Comparison of ENCODE assay signal across 1 cellular context in genomic region chr3:151946606-151947005, GRCh38.
TF ChIP-seq lines count a peak whose summit lies in the region.

No MANE protein-coding gene starts in this region.

TF ChIP-seq in GM23338, 12 proteins besides CTCF, POLR2A, EP300 and RAD21 (continued from another document):
- TF ChIP-seq ZNF462 (CRISPR knock-in tag; IDR thresholded peaks at IDR 0.05) (no peak), JUNB (IDR thresholded peaks at IDR 0.05; ENCODE audit: unreplicated experiment) (no peak), CREB1 (CRISPR knock-in tag; IDR thresholded peaks at IDR 0.05; ENCODE audit: low read depth) (no peak), POLR2AphosphoS5 (IDR thresholded peaks at IDR 0.05; ENCODE audit: low read depth) (no peak), ZNF331 (CRISPR knock-in tag; IDR thresholded peaks at IDR 0.05; ENCODE audit: low read depth) (no peak), ETS1 (IDR thresholded peaks at IDR 0.05) (no peak), REST (IDR thresholded peaks at IDR 0.05; ENCODE audit: unreplicated experiment) (no peak), ZNF114 (CRISPR knock-in tag; IDR thresholded peaks at IDR 0.05) (no peak), STAT1 (IDR thresholded peaks at IDR 0.05; ENCODE audit: unreplicated experiment) (no peak)
